In genomic region chr3:65412591-65412990, GRCh38 we compare ENCODE assay signal across 9 cellular contexts.
A peak's percentile ranks its signal among the peaks of the same experiment; 100 is the strongest.
DNase-seq lines count a peak whose midpoint lies in the region; FAIRE-seq and TF ChIP-seq lines count a peak whose summit lies in the region.
"Had no signal": no experiment of that assay in that cellular context is flagged by ENCODE, and none has a peak within 500 bp of the region (broad histone marks: within the 10 kb centered on the region; RNA-seq: fewer than 3 reads in every experiment).

No MANE protein-coding gene starts in this region.

- peak; percentile 16 for TF ChIP-seq EP300 in transverse colon (IDR thresholded peaks at IDR 0.05; ENCODE audit: low read depth)

- DNase-seq in NCI-H748 (lab: John Stamatoyannopoulos, UW; ENCODE audit: unreplicated experiment) (peak; percentile 17), NCI-H748 treated with DMSO at 0.1 percent for 48 hours (lab: John Stamatoyannopoulos, UW) (no peak), SHP77 (lab: John Stamatoyannopoulos, UW) (peak; percentile 64 to 66), transverse colon (peak; percentile 87)
- DNase-seq in stimulated activated CD4-positive, alpha-beta T cell treated with anti-CD3 and anti-CD28 coated beads, Interleukin-1b, Interleukin-23, amount 100 ng/mL, for 48 hours = no peak
- no peak for DNase-seq in activated CD4-positive, CD25-positive, alpha-beta regulatory T cell treated with anti-CD3 and anti-CD28 coated beads, Interleukin-2, amount 50 U/mL, for 72 hours
- no peak for DNase-seq in central memory CD4-positive, alpha-beta T cell
- DNase-seq: NCI-H526 treated with DMSO at 0.1 percent for 48 hours had no signal

- WGBS in transverse colon (ENCODE audit: low coverage in 1 of 2), 2 donors = 17% methylated on average over 2 of the region's 2 CpGs; no CpG with 5 or more reads in 1 of the 2 donors

- H3K4me3 ChIP-seq in transverse colon = no peak overlapping the region

- TF ChIP-seq CTCF in transverse colon (IDR thresholded peaks at IDR 0.05) = peak; percentile 29 to 79 (median 46)

- H3K27me3 ChIP-seq in transverse colon = no peaks in the 10 kb centered on the region

- intact Hi-C loops in transverse colon (cut with DNase I; ENCODE audit: low total_unique reads) = loop anchor here (5.0 kb wide), 1 partner anchor 880 kb away; no protein-coding TSS in a partner anchor

- no peak for TF ChIP-seq POLR2A in transverse colon (IDR thresholded peaks at IDR 0.05)

- H3K36me3 ChIP-seq in transverse colon = no peaks in the 10 kb centered on the region

- H3K9me3 ChIP-seq in transverse colon = no peaks in the 10 kb centered on the region

- in situ Hi-C loops in transverse colon (cut with MboI; ENCODE audit: low pct_ligation_motif_present in 1 of 4, low pct_unique_long_range_greater_than_20kb in 1 of 4, low sequenced_read_pairs in 3 of 4) = loop anchor here in 2 of 4 donors (25.0 kb wide), 2 partner anchors 725 to 875 kb away; partner anchors contain the start of gene ADAMTS9 (in 1 of the 2)

- H3K4me1 ChIP-seq in transverse colon = peaks cover 5 to 26% (median 13%) of the 10 kb centered on the region in 4 donors

- peak; percentile 97 for FAIRE-seq in islet of Langerhans (lab: Jason Lieb, UNC)

- peak overlapping the region; percentile 24 to 69 (median 54) for H3K27ac ChIP-seq in transverse colon

Comparison
In these comparisons a context has a peak if more than half of its experiments do, and no peak if none do; other contexts are left out.
1. DNase-seq: peak in NCI-H748 (single experiment), SHP77 (2 of 2) and transverse colon (single experiment); none in NCI-H748 treated with DMSO at 0.1 percent for 48 hours (single experiment), stimulated activated CD4-positive, alpha-beta T cell treated with anti-CD3 and anti-CD28 coated beads, Interleukin-1b, Interleukin-23, amount 100 ng/mL, for 48 hours (single experiment), activated CD4-positive, CD25-positive, alpha-beta regulatory T cell treated with anti-CD3 and anti-CD28 coated beads, Interleukin-2, amount 50 U/mL, for 72 hours (single experiment) and central memory CD4-positive, alpha-beta T cell (single experiment).